ENCODE assay signal across 18 cellular contexts in genomic region chr14:62062645-62063044, GRCh38.
DNase-seq lines count a peak whose midpoint lies in the region; ATAC-seq and TF ChIP-seq lines count a peak whose summit lies in the region.
"Had no signal": no experiment of that assay in that cellular context is flagged by ENCODE, and none has a peak within 500 bp of the region (broad histone marks: within the 10 kb centered on the region; RNA-seq: fewer than 3 reads in every experiment).

No MANE protein-coding gene starts in this region.

- no peak overlapping the region for H2BK120ac ChIP-seq in H9 (ENCODE audit: low read depth, low read length, poor library complexity, severe bottlenecking)

- H3K27me3 ChIP-seq in SU-DHL-6 (ENCODE audit: low read length) (no peaks in the 10 kb centered on the region), transverse colon (peaks cover 4% of the 10 kb centered on the region), H9 (ENCODE audit: insufficient read depth, low read length) (no peaks in the 10 kb centered on the region)

- no peak overlapping the region for H2BK5ac ChIP-seq in H9 (ENCODE audit: insufficient read length, low read length)

- H3K27ac Mint-ChIP-seq in memory B cell = no peak overlapping the region
- H3K27ac Mint-ChIP-seq in H9 = no peak overlapping the region
- H3K27ac Mint-ChIP-seq: CD4-positive, alpha-beta T cell had no signal

- H3K4ac ChIP-seq in H9 (ENCODE audit: low read depth, low read length) = no peak overlapping the region

- intact Hi-C loops in transverse colon (cut with DNase I; ENCODE audit: low total_unique reads) = no loop called here

- no peaks in the 10 kb centered on the region for H3K23me2 ChIP-seq in H9 (ENCODE audit: insufficient read length, low read depth, low read length, poor library complexity, severe bottlenecking)

- no peak overlapping the region for H4K5ac ChIP-seq in H9 (ENCODE audit: insufficient read length, low read depth, low read length)

- no peak overlapping the region for H3K14ac ChIP-seq in H9 (ENCODE audit: insufficient read depth, low read length)

- H3K36me3 ChIP-seq in SU-DHL-6 (ENCODE audit: low read length) = no peaks in the 10 kb centered on the region
- no peaks in the 10 kb centered on the region for H3K36me3 ChIP-seq in transverse colon

- TF ChIP-seq CTCF in SU-DHL-6 (IDR thresholded peaks at IDR 0.05; ENCODE audit: insufficient read depth, low read length, poor library complexity, severe bottlenecking) (no peak), transverse colon (IDR thresholded peaks at IDR 0.05) (no peak), H9 (conservative IDR thresholded peaks at IDR 0.05) (no peak)

- H2BK12ac ChIP-seq in H9 (ENCODE audit: insufficient read length, low read depth, low read length) = no peak overlapping the region

- no peak overlapping the region for H3K23ac ChIP-seq in H9 (ENCODE audit: insufficient read length, low read depth, low read length)

- H3K27ac ChIP-seq in SU-DHL-6 (ENCODE audit: low read depth, low read length) (no peak overlapping the region), transverse colon (no peak overlapping the region), H9 (ENCODE audit: insufficient read length, low read depth, low read length) (no peak overlapping the region)
- H3K27ac ChIP-seq: 22Rv1 had no signal

- no peaks in the 10 kb centered on the region for H3K79me2 ChIP-seq in SU-DHL-6 (ENCODE audit: insufficient read depth, low read length)
- H3K79me2 ChIP-seq in H9 (ENCODE audit: insufficient read depth, low read length) = no peaks in the 10 kb centered on the region

- no peak for TF ChIP-seq POLR2A in transverse colon (IDR thresholded peaks at IDR 0.05)

- in situ Hi-C loops in transverse colon (cut with MboI; ENCODE audit: low pct_ligation_motif_present in 1 of 4, low pct_unique_long_range_greater_than_20kb in 1 of 4, low sequenced_read_pairs in 3 of 4) = no loop called here

- peak overlapping the region; percentile 63 for H3K4me3 Mint-ChIP-seq in memory B cell
- H3K4me3 Mint-ChIP-seq in H9 = no peak overlapping the region
- H3K4me3 Mint-ChIP-seq: CD4-positive, alpha-beta T cell had no signal

- H4K20me1 ChIP-seq in SU-DHL-6 (ENCODE audit: low read depth, low read length) = no peaks in the 10 kb centered on the region
- H4K20me1 ChIP-seq in H9 (ENCODE audit: control insufficient read depth, insufficient read depth, insufficient read length) = no peaks in the 10 kb centered on the region

- H2BK15ac ChIP-seq in H9 (ENCODE audit: low read depth, low read length) = no peak overlapping the region

- DNase-seq in NCI-H2171 treated with DMSO at 0.1 percent for 48 hours (lab: John Stamatoyannopoulos, UW) (peak; percentile 81), NCI-H2171 (lab: John Stamatoyannopoulos, UW) (no peak), memory B cell (ENCODE audit: low spot score in 2 of 2) (no peak), HCEC 1CT (no peak), transverse colon (no peak), middle frontal gyrus (ENCODE audit: extremely low spot score, low spot score) (no peak), H9 (no peak)
- DNase-seq: C1 segment of cervical spinal cord; Calu3; CD4-positive, alpha-beta T cell; DMS 273 treated with DMSO at 0.1 percent for 48 hours; DMS79; EL; GOT3; IMR-90; KBM-7 had no signal

- no peak overlapping the region for H4K91ac ChIP-seq in H9 (ENCODE audit: insufficient read length, low read depth, low read length)

- no peak overlapping the region for H2BK20ac ChIP-seq in H9 (ENCODE audit: low read depth, low read length, poor library complexity, severe bottlenecking)

- H3K4me1 ChIP-seq in transverse colon = no peaks in the 10 kb centered on the region
- no peaks in the 10 kb centered on the region for H3K4me1 ChIP-seq in H9 (ENCODE audit: insufficient read depth, low read length)

- no peak for TF ChIP-seq EP300 in transverse colon (IDR thresholded peaks at IDR 0.05; ENCODE audit: low read depth)

- H3K27me3 Mint-ChIP-seq in memory B cell (no peaks in the 10 kb centered on the region), H9 (ENCODE audit: low read depth) (no peaks in the 10 kb centered on the region)

- no peaks in the 10 kb centered on the region for H3K9me3 ChIP-seq in SU-DHL-6 (ENCODE audit: insufficient read depth, low read length)
- H3K9me3 ChIP-seq in transverse colon = no peaks in the 10 kb centered on the region
- H3K9me3 ChIP-seq in H9 (ENCODE audit: control insufficient read depth, low read depth, low read length) = no peaks in the 10 kb centered on the region

- no peak overlapping the region for H3K9ac ChIP-seq in SU-DHL-6 (ENCODE audit: low read length)
- H3K9ac ChIP-seq in H9 (ENCODE audit: extremely low read depth, insufficient read length, low read length) = no peak overlapping the region

- 50 to 58% methylated on average over 3 to 5 of the region's 5 CpGs for WGBS in transverse colon (ENCODE audit: low coverage in 1 of 2), 2 donors
- no CpG with 5 or more reads among the region's 5 CpGs for WGBS in H9 (ENCODE audit: extremely low coverage, insufficient read length, low lambda C conversion rate)

- H3K79me1 ChIP-seq in H9 (ENCODE audit: insufficient read depth, low read depth, low read length, poor library complexity, severe bottlenecking) = no peaks in the 10 kb centered on the region

- H3T11ph ChIP-seq in H9 (ENCODE audit: low read length) = no peak overlapping the region

- peak overlapping the region; percentile 16 for H3K4me2 ChIP-seq in SU-DHL-6 (ENCODE audit: low read depth, low read length, poor library complexity, severe bottlenecking)
- H3K4me2 ChIP-seq in H9 (ENCODE audit: insufficient read depth, insufficient read length, low read length) = no peak overlapping the region

- H3K4me1 Mint-ChIP-seq in memory B cell = peaks cover 20% of the 10 kb centered on the region
- H3K4me1 Mint-ChIP-seq in H9 = peaks cover 10% of the 10 kb centered on the region in 2 experiments; a peak in 3 of 4 replicates

- H3K56ac ChIP-seq in H9 (ENCODE audit: insufficient read length, low read depth, low read length) = no peak overlapping the region

- H3K4me3 ChIP-seq in SU-DHL-6 (ENCODE audit: insufficient read depth, low read length, poor library complexity, severe bottlenecking) (no peak overlapping the region), transverse colon (no peak overlapping the region)

- H2AFZ ChIP-seq in SU-DHL-6 (ENCODE audit: low read depth, low read length, severe bottlenecking) (peak overlapping the region; percentile 28), H9 (ENCODE audit: low read length) (no peak overlapping the region)

- H3K18ac ChIP-seq in H9 (ENCODE audit: insufficient read length, low read depth, low read length) = no peak overlapping the region

- H3K9me2 ChIP-seq in SU-DHL-6 (replicated peaks; ENCODE audit: insufficient read depth, low read length) = no peaks in the 10 kb centered on the region

- H4K8ac ChIP-seq in H9 (replicated peaks; ENCODE audit: insufficient read length, low read depth, low read length) = no peak overlapping the region

- no peaks in the 10 kb centered on the region for H3K36me3 Mint-ChIP-seq in memory B cell
- no peaks in the 10 kb centered on the region for H3K36me3 Mint-ChIP-seq in H9 (ENCODE audit: insufficient read depth in 1 of 3, low read depth in 3 of 3)

- ATAC-seq in memory B cell (ENCODE audit: low read depth) = peak; percentile 64

- H2AK5ac ChIP-seq in H9 (ENCODE audit: insufficient read length, low read length) = no peak overlapping the region

- no peaks in the 10 kb centered on the region for H3F3A ChIP-seq in SU-DHL-6 (ENCODE audit: insufficient read depth)

- H3K9me3 Mint-ChIP-seq in memory B cell = peaks cover 2% of the 10 kb centered on the region
- H3K9me3 Mint-ChIP-seq in H9 = no peaks in the 10 kb centered on the region
- H3K9me3 Mint-ChIP-seq: CD4-positive, alpha-beta T cell had no signal
